ENCODE assay signal across 8 cellular contexts in the genomic region with DNA sequence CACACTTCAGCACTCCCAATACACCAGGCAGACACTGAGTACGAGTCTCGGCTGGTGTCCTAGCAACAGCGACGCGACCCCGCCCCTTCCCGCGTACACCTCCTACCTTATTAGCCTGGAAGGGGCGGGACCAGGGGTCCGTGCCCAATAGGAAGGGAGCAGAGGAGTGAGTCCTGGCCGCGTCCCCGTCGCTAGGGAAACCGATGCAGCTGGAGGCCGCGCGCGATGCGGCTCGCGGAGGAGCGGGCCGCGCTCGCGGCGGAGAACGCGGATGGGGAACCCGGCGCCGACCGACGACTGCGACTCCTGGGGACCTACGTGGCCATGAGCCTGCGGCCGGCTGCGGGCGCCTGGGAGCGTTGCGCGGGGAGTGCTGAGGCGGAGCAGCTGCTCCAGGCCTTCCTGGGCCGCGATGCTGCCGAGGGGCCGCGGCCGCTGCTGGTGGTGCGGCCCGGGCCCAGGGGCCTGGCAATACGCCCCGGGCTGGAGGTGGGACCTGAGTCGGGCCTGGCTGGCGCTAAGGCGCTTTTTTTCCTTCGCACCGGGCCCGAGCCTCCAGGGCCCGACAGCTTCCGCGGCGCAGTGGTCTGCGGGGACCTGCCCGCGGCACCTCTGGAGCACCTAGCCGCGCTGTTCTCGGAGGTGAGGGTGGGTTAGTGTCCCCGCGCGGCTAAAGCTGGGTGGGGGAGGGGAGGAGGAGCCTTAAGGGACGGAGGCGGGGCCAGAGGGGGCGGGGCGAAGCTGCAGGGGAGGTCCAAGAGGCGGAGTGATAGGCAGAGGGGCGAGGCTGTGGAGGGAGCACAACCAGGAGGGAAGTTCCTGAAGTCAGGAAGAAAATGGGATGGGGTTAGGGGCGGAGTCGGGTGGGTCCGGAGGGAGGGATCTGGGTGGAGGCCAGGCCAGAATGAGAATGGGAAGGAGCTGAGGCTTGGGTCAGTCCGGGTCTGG. TPM values are rescaled to one million over a fixed set of nuclear protein-coding genes. Genes with fewer than 3 reads are reported as not detected.
A peak's percentile ranks its signal among the peaks of the same experiment; 100 is the strongest.
DNase-seq lines count a peak whose midpoint lies in the region; ATAC-seq, FAIRE-seq and TF ChIP-seq lines count a peak whose summit lies in the region.

A gene with protein sequence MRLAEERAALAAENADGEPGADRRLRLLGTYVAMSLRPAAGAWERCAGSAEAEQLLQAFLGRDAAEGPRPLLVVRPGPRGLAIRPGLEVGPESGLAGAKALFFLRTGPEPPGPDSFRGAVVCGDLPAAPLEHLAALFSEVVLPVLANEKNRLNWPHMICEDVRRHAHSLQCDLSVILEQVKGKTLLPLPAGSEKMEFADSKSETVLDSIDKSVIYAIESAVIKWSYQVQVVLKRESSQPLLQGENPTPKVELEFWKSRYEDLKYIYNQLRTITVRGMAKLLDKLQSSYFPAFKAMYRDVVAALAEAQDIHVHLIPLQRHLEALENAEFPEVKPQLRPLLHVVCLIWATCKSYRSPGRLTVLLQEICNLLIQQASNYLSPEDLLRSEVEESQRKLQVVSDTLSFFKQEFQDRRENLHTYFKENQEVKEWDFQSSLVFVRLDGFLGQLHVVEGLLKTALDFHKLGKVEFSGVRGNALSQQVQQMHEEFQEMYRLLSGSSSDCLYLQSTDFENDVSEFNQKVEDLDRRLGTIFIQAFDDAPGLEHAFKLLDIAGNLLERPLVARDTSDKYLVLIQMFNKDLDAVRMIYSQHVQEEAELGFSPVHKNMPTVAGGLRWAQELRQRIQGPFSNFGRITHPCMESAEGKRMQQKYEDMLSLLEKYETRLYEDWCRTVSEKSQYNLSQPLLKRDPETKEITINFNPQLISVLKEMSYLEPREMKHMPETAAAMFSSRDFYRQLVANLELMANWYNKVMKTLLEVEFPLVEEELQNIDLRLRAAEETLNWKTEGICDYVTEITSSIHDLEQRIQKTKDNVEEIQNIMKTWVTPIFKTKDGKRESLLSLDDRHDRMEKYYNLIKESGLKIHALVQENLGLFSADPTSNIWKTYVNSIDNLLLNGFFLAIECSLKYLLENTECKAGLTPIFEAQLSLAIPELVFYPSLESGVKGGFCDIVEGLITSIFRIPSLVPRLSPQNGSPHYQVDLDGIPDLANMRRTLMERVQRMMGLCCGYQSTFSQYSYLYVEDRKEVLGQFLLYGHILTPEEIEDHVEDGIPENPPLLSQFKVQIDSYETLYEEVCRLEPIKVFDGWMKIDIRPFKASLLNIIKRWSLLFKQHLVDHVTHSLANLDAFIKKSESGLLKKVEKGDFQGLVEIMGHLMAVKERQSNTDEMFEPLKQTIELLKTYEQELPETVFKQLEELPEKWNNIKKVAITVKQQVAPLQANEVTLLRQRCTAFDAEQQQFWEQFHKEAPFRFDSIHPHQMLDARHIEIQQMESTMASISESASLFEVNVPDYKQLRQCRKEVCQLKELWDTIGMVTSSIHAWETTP (N-terminal part only) (plus strand): TSS at position 197 of the 948 bp plus-strand sequence. CDS start 29 bp downstream, at position 226.

- POLR2A ChIA-PET in HepG2 (lab: Yijun Ruan, JAX): no interaction called here

- H3K9ac ChIP-seq in HepG2 (ENCODE audit: insufficient read depth, low read depth, low read length): no peak within 1 kb of the TSS

- DNase-seq in GM12891 (ENCODE audit: insufficient read length, low spot score): peak; percentile 5
- peak; percentile 60 for DNase-seq in NCI-H69 (lab: John Stamatoyannopoulos, UW)
- peak; percentile 66 for DNase-seq in HepG2 (ENCODE audit: low spot score)
- DNase-seq in stimulated activated CD4-positive, alpha-beta T cell treated with anti-CD3 and anti-CD28 coated beads, TNF-alpha, amount 100 ng/mL, for 48 hours (ENCODE audit: low read depth in 3 of 3): peak in 2 of 3 donors; percentile 25 to 30
- no peak for DNase-seq in effector memory CD4-positive, alpha-beta T cell
- no peak for DNase-seq in NCI-H1417 treated with DMSO at 0.1 percent for 48 hours (lab: John Stamatoyannopoulos, UW)

- intact Hi-C loops in HepG2 (cut with micrococcal nuclease; ENCODE audit: unreplicated experiment): no loop called here

- H3K79me2 ChIP-seq in HepG2 (ENCODE audit: insufficient read depth, low read length): no peaks in the 10 kb centered on the region

- H3K27ac ChIP-seq in ectodermal cell (ENCODE audit: insufficient read depth, low read depth, low read length, poor library complexity, severe bottlenecking) (peak within 1 kb of the TSS; percentile 82), HepG2 (ENCODE audit: extremely low read length, insufficient read depth, low read length) (no peak within 1 kb of the TSS)
- H3K27ac ChIP-seq in effector memory CD4-positive, alpha-beta T cell (ENCODE audit: insufficient read depth, low read length, poor library complexity, severe bottlenecking): no peak within 1 kb of the TSS

- BruUV-seq in HepG2 (replicated peaks; lab: Mats Ljungman, UMichigan): no TSS peak

- CTCF ChIA-PET in HepG2 (lab: Yijun Ruan, JAX; ENCODE audit: low intra/inter-chr PET ratio, low total read pairs): no interaction called here

- no peak for FAIRE-seq in GM12891 (lab: Jason Lieb, UNC)
- no peak for FAIRE-seq in HepG2 (lab: Jason Lieb, UNC)

- no peak for TF ChIP-seq RAD21 in HepG2 (CRISPR knock-in tag; IDR thresholded peaks at IDR 0.05)

- H3K4me3 ChIP-seq in ectodermal cell (ENCODE audit: insufficient read depth, low read depth, low read length) (peak within 1 kb of the TSS; percentile 62), HepG2 (replicated peaks in 1 of 3; ENCODE audit: insufficient read depth in 1 of 3, low read depth in 2 of 3, low read length in 3 of 3) (peak within 1 kb of the TSS in 2 of 3 experiments; percentile 36 to 52; a peak in 3 of 6 replicates)
- H3K4me3 ChIP-seq in effector memory CD4-positive, alpha-beta T cell (ENCODE audit: insufficient read depth, low read depth, low read length, poor library complexity, severe bottlenecking): no peak within 1 kb of the TSS

- H3K9me3 ChIP-seq in ectodermal cell (ENCODE audit: control insufficient read depth, low read length) (no peaks in the 10 kb centered on the region), HepG2 (ENCODE audit: low read length) (no peaks in the 10 kb centered on the region)
- no peaks in the 10 kb centered on the region for H3K9me3 ChIP-seq in effector memory CD4-positive, alpha-beta T cell (ENCODE audit: control insufficient read depth, low read length)

- TF ChIP-seq EP300 in HepG2 (IDR thresholded peaks at IDR 0.05; ENCODE audit: low read depth in 2 of 2, low read length in 2 of 2): no peak
- no peak for TF ChIP-seq EP300 in HepG2 (CRISPR knock-in tag; IDR thresholded peaks at IDR 0.05; ENCODE audit: borderline replicate concordance)

- peak within 1 kb of the TSS; percentile 58 for H3K4me2 ChIP-seq in HepG2 (ENCODE audit: low read depth, low read length)

- no peak for TF ChIP-seq CTCF in HepG2 (CRISPR knock-in tag; IDR thresholded peaks at IDR 0.05)

- H2AFZ ChIP-seq in HepG2 (ENCODE audit: low read length): no peak within 1 kb of the TSS

- WGBS in ectodermal cell, 2 experiments: 1% methylated on average over 84 of the region's 84 CpGs
- 36% methylated on average over 25 of the region's 84 CpGs for WGBS in HepG2 (ENCODE audit: low lambda C conversion rate)

- ATAC-seq in HepG2 (peak; percentile 98), GM21717 (IDR thresholded peaks at IDR 0.05; ENCODE audit: unreplicated experiment) (no peak)

- no peaks in the 10 kb centered on the region for H3K36me3 ChIP-seq in ectodermal cell (ENCODE audit: control insufficient read depth, insufficient read depth, low read length)
- no peaks in the 10 kb centered on the region for H3K36me3 ChIP-seq in HepG2 (replicated peaks in 1 of 2; ENCODE audit: control insufficient read depth in 1 of 2, insufficient read depth in 2 of 2, low read length in 2 of 2)
- no peaks in the 10 kb centered on the region for H3K36me3 ChIP-seq in effector memory CD4-positive, alpha-beta T cell (ENCODE audit: control insufficient read depth, insufficient read depth, low read length)

- TF ChIP-seq POLR2A in GM12891 (IDR thresholded peaks at IDR 0.05; ENCODE audit: low read depth, low read length): no peak
- no peak for TF ChIP-seq POLR2A in HepG2 (IDR thresholded peaks at IDR 0.05; ENCODE audit: insufficient read depth in 1 of 2, low read depth in 2 of 2, low read length in 2 of 2)

- no peaks in the 10 kb centered on the region for H4K20me1 ChIP-seq in HepG2 (ENCODE audit: insufficient read depth, low read length)

- H3K27me3 ChIP-seq in ectodermal cell (ENCODE audit: control insufficient read depth, insufficient read depth, low read length, poor library complexity, severe bottlenecking) (peaks cover 16% of the 10 kb centered on the region), HepG2 (ENCODE audit: control insufficient read depth in 1 of 2, insufficient read depth in 2 of 2, low read length in 2 of 2) (peaks cover 0 to 15% of the 10 kb centered on the region in 2 experiments; a peak in 1 of 5 replicates)
- no peaks in the 10 kb centered on the region for H3K27me3 ChIP-seq in effector memory CD4-positive, alpha-beta T cell (replicated peaks; ENCODE audit: control insufficient read depth, insufficient read depth, low read length, poor library complexity, severe bottlenecking)

- H3K4me1 ChIP-seq in ectodermal cell (ENCODE audit: control insufficient read depth, insufficient read depth, low read length) (peaks cover 5% of the 10 kb centered on the region), HepG2 (ENCODE audit: insufficient read depth, low read length) (no peaks in the 10 kb centered on the region)
- no peaks in the 10 kb centered on the region for H3K4me1 ChIP-seq in effector memory CD4-positive, alpha-beta T cell (ENCODE audit: control insufficient read depth, insufficient read depth, low read length, poor library complexity, severe bottlenecking)

- in situ Hi-C loops in HepG2 (cut with HindIII; ENCODE audit: extremely low pct_ligation_motif_present, low pct_unique_long_range_greater_than_20kb): no loop called here

RNA-seq across cellular contexts. Expression of the gene that starts here (rescaled TPM):
- polyA plus RNA-seq in GM12891 (2012; ENCODE audit: low read depth, missing spikeins): not detected
- polyA plus RNA-seq in ectodermal cell (2013, experiment 1 of 4): 4.1 TPM
- 4.2 TPM for polyA plus RNA-seq in ectodermal cell (2013, experiment 2 of 4)
- polyA plus RNA-seq in ectodermal cell (2013, experiment 3 of 4): 1.9 TPM
- 1.7 TPM for polyA plus RNA-seq in ectodermal cell (2013, experiment 4 of 4)
- not detected in 2 replicates for total RNA-seq in HepG2 (2016; rRNA removed; fragmentation: Illumina TruSeq; extraction: Trizol)
- total RNA-seq in HepG2 (2016; cell fraction: cytosol; rRNA removed; fragmentation: Illumina TruSeq; extraction: Trizol; ENCODE audit: low read depth): not detected in 2 replicates
- not detected in 2 replicates for total RNA-seq in HepG2 (2016; cell fraction: insoluble cytoplasmic fraction; rRNA removed; fragmentation: Illumina TruSeq; extraction: Trizol)
- not detected in 2 replicates for total RNA-seq in HepG2 (2016; cell fraction: membrane; rRNA removed; fragmentation: Illumina TruSeq; extraction: Trizol)
- not detected in 2 replicates for total RNA-seq in HepG2 (2016; cell fraction: nucleus; rRNA removed; fragmentation: Illumina TruSeq; extraction: Trizol)
- not detected in 2 replicates for polyA plus RNA-seq in HepG2 (2011; rRNA removed)
- not detected in 2 replicates for polyA plus RNA-seq in HepG2 (2011; cell fraction: cytosol; rRNA removed)
- not detected in 2 replicates for polyA plus RNA-seq in HepG2 (2011; cell fraction: nucleus; rRNA removed)
- polyA plus RNA-seq in HepG2 (2012): not detected in 2 replicates
- not detected in 2 replicates for polyA plus RNA-seq in HepG2 (2016; cell fraction: cytosol; fragmentation: Illumina TruSeq; extraction: Trizol; ENCODE audit: low read depth)
- polyA plus RNA-seq in HepG2 (2016; cell fraction: insoluble cytoplasmic fraction; fragmentation: Illumina TruSeq; extraction: Trizol; ENCODE audit: low read depth): not detected in 2 replicates
- polyA plus RNA-seq in HepG2 (2016; cell fraction: membrane; fragmentation: Illumina TruSeq; extraction: Trizol; ENCODE audit: low read depth): not detected in 2 replicates
- not detected in 2 replicates for polyA plus RNA-seq in HepG2 (2016; cell fraction: nucleus; fragmentation: Illumina TruSeq; extraction: Trizol; ENCODE audit: insufficient read depth, low read depth)
- polyA minus RNA-seq in HepG2 (2011; rRNA and poly(A)+ RNA removed; ENCODE audit: low replicate concordance): not detected in 2 replicates
- polyA minus RNA-seq in HepG2 (2011; cell fraction: cytosol; rRNA and poly(A)+ RNA removed): not detected in 2 replicates
- not detected in 2 replicates for polyA minus RNA-seq in HepG2 (2011; cell fraction: nucleus; rRNA and poly(A)+ RNA removed)

Comparison
In these comparisons a context has a peak if more than half of its experiments do, and no peak if none do; other contexts are left out.
1. Peak in DNase-seq, ATAC-seq, H3K4me3 ChIP-seq and H3K4me2 ChIP-seq in HepG2; RNA of the gene not detected or under 1 TPM.
2. DNase-seq: peak in GM12891 (single experiment), NCI-H69 (single experiment) and stimulated activated CD4-positive, alpha-beta T cell treated with anti-CD3 and anti-CD28 coated beads, TNF-alpha, amount 100 ng/mL, for 48 hours (2 of 3); none in effector memory CD4-positive, alpha-beta T cell (0 of 3) and NCI-H1417 treated with DMSO at 0.1 percent for 48 hours (single experiment).